Comparison of ENCODE assay signal across 8 cellular contexts in the genomic region with DNA sequence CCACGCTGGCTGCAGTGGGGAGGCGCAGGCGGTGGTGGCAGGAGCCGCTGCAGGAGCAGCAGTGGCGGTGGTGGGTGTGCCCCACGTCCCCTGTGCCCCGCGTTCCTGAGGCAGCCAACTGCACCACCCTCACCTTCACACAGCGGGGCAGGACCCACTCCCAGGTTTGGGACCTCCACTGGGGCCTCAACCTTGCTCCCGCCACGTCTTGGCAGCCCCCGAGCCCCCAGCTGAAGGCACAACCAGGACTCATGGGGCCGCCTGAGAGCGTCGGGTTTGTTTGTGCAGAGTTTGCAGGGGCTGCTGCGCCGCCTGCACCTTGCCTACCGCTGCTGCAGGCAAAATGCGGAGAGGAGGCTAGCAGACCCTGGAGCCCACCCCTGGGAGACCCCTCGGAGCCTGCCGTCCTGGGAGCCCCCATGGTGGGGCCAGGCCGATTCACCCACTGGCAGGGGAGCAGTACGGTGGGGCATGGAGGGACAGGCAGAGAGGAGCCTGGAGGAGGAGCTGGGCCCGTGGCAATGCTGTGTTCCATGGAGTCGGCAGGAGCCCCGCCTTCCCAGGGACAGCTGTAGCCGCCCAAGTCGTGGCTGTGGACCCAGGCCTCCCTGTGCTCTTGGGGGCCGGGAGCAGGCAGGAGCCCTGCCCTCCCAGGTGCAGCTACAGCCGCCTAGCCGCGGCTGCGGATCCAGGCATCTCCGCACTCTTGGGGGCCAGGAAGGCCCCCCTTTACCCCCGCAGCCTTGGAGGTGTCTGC. TPM values are rescaled to one million over a fixed set of nuclear protein-coding genes. Genes with fewer than 3 reads are reported as not detected.
DNase-seq lines count a peak whose midpoint lies in the region; ATAC-seq and TF ChIP-seq lines count a peak whose summit lies in the region.

No MANE protein-coding gene starts in this region.

- intact Hi-C loops in activated naive CD4-positive, alpha-beta T cell treated with anti-CD3 and anti-CD28 coated beads for 36 hours (cut with micrococcal nuclease) = loop anchor here (1.0 kb wide), 2 partner anchors 15 to 130 kb away; a partner anchor contains a TSS
- intact Hi-C loops in left cardiac atrium (cut with DNase I) (loop anchor here in 1 of 2 donors (10.0 kb wide), 1 partner anchor 184 kb away; no protein-coding TSS in a partner anchor), gastrocnemius medialis (cut with DNase I; ENCODE audit: low total_unique reads) (no loop called here)

- no peak overlapping the region for H3K27ac Mint-ChIP-seq in activated naive CD4-positive, alpha-beta T cell treated with anti-CD3 and anti-CD28 coated beads for 36 hours
- no peak overlapping the region for H3K27ac Mint-ChIP-seq in activated T-cell treated with anti-CD3 and anti-CD28 coated beads, Interleukin-2, amount 50 U/mL, for 24 hours

- peaks cover 8% of the 10 kb centered on the region for H3K4me1 Mint-ChIP-seq in activated naive CD4-positive, alpha-beta T cell treated with anti-CD3 and anti-CD28 coated beads for 36 hours (ENCODE audit: low read depth)
- peaks cover 2% of the 10 kb centered on the region for H3K4me1 Mint-ChIP-seq in activated T-cell treated with anti-CD3 and anti-CD28 coated beads, Interleukin-2, amount 50 U/mL, for 24 hours (ENCODE audit: low read depth)

- H3K4me3 Mint-ChIP-seq in activated naive CD4-positive, alpha-beta T cell treated with anti-CD3 and anti-CD28 coated beads for 36 hours = peak overlapping the region; percentile 61
- peak overlapping the region; percentile 51 for H3K4me3 Mint-ChIP-seq in activated T-cell treated with anti-CD3 and anti-CD28 coated beads, Interleukin-2, amount 50 U/mL, for 24 hours

- H3K4me3 ChIP-seq in gastrocnemius medialis = peak overlapping the region in 3 of 4 donors; percentile 30 to 43 (median 31)

- no peaks in the 10 kb centered on the region for H3K9me3 ChIP-seq in gastrocnemius medialis

- H3K27me3 Mint-ChIP-seq in activated naive CD4-positive, alpha-beta T cell treated with anti-CD3 and anti-CD28 coated beads for 36 hours (ENCODE audit: low read depth) = peaks cover 18% of the 10 kb centered on the region
- peaks cover 37% of the 10 kb centered on the region for H3K27me3 Mint-ChIP-seq in activated T-cell treated with anti-CD3 and anti-CD28 coated beads, Interleukin-2, amount 50 U/mL, for 24 hours

- no peaks in the 10 kb centered on the region for H3K9me3 Mint-ChIP-seq in activated naive CD4-positive, alpha-beta T cell treated with anti-CD3 and anti-CD28 coated beads for 36 hours
- no peaks in the 10 kb centered on the region for H3K9me3 Mint-ChIP-seq in activated T-cell treated with anti-CD3 and anti-CD28 coated beads, Interleukin-2, amount 50 U/mL, for 24 hours

- no peak for TF ChIP-seq POLR2A in gastrocnemius medialis (IDR thresholded peaks at IDR 0.05)

- H3K36me3 ChIP-seq in gastrocnemius medialis = no peaks in the 10 kb centered on the region

- in situ Hi-C loops in gastrocnemius medialis (cut with MboI; ENCODE audit: low sequenced_read_pairs in 4 of 4) = loop anchor here (10.0 to 25.0 kb wide), 7 partner anchors 54 to 604 kb away; a partner anchor contains a TSS

- H3K36me3 Mint-ChIP-seq in activated naive CD4-positive, alpha-beta T cell treated with anti-CD3 and anti-CD28 coated beads for 36 hours (ENCODE audit: low read depth) = no peaks in the 10 kb centered on the region
- no peaks in the 10 kb centered on the region for H3K36me3 Mint-ChIP-seq in activated T-cell treated with anti-CD3 and anti-CD28 coated beads, Interleukin-2, amount 50 U/mL, for 24 hours (ENCODE audit: low read depth)

- H3K4me1 ChIP-seq in gastrocnemius medialis = no peaks in the 10 kb centered on the region

- H3K27ac ChIP-seq in gastrocnemius medialis = no peak overlapping the region

- DNase-seq in activated naive CD4-positive, alpha-beta T cell treated with anti-CD3 and anti-CD28 coated beads for 36 hours = no peak
- no peak for DNase-seq in activated naive CD4-positive, alpha-beta T cell treated with Interleukin-2 at 50 U/mL for 16 hours
- peak; percentile 47 for DNase-seq in activated T-cell treated with anti-CD3 and anti-CD28 coated beads, Interleukin-2, amount 50 U/mL, for 24 hours
- peak; percentile 46 for DNase-seq in left cardiac atrium
- no peak for DNase-seq in gastrocnemius medialis
- DNase-seq in stimulated activated CD8-positive, alpha-beta memory T cell treated with anti-CD3 and anti-CD28 coated beads, Interleukin-4, amount 100 ng/mL, for 48 hours = no peak
- DNase-seq in occipital lobe (lab: John Stamatoyannopoulos, UW) = no peak

- CTCF ChIA-PET in activated naive CD4-positive, alpha-beta T cell treated with anti-CD3 and anti-CD28 coated beads for 36 hours (lab: Charles Lee) = interaction anchor here (0.7 to 7.0 kb wide), 7 partner anchors 13 to 206 kb away, joined by 3 to 131 read pairs (median 5); a partner anchor contains a TSS

- ATAC-seq in left cardiac atrium = peak; percentile 86 to 87
- ATAC-seq in gastrocnemius medialis = no peak
- ATAC-seq in HG03439 (IDR thresholded peaks at IDR 0.05; ENCODE audit: unreplicated experiment) = no peak

- H3K27me3 ChIP-seq in gastrocnemius medialis = peaks cover 0 to 3% (median 0%) of the 10 kb centered on the region in 3 donors

- TF ChIP-seq CTCF in gastrocnemius medialis (IDR thresholded peaks at IDR 0.05 in 4 of 5, conservative IDR thresholded peaks at IDR 0.05 in 1 of 5) = no peak

RNA-seq across cellular contexts. Expression of a gene that starts 14.7 kb away (rescaled TPM):
- total RNA-seq in activated naive CD4-positive, alpha-beta T cell treated with anti-CD3 and anti-CD28 coated beads for 36 hours = under 1 TPM; 0.38 to 0.49 TPM
- total RNA-seq in left cardiac atrium = under 1 TPM; 0.52 to 0.62 TPM
- total RNA-seq in gastrocnemius medialis = 10 to 100 TPM in 2 of 4 donors, 1 to 10 TPM in 2; 2.7 to 42.5 (median 11.9) TPM
- total RNA-seq in occipital lobe = 12.9 TPM

Comparison
In these comparisons a context has a peak if more than half of its experiments do, and no peak if none do; other contexts are left out.
1. DNase-seq: peak in activated T-cell treated with anti-CD3 and anti-CD28 coated beads, Interleukin-2, amount 50 U/mL, for 24 hours (single experiment) and left cardiac atrium (single experiment); none in activated naive CD4-positive, alpha-beta T cell treated with anti-CD3 and anti-CD28 coated beads for 36 hours (single experiment), activated naive CD4-positive, alpha-beta T cell treated with Interleukin-2 at 50 U/mL for 16 hours (single experiment), gastrocnemius medialis (0 of 2), stimulated activated CD8-positive, alpha-beta memory T cell treated with anti-CD3 and anti-CD28 coated beads, Interleukin-4, amount 100 ng/mL, for 48 hours (single experiment) and occipital lobe (single experiment).
2. ATAC-seq: peak in left cardiac atrium (2 of 2); none in gastrocnemius medialis (0 of 2) and HG03439 (single experiment).